Comparison of ENCODE assay signal across 1 cellular context in the genomic region with DNA sequence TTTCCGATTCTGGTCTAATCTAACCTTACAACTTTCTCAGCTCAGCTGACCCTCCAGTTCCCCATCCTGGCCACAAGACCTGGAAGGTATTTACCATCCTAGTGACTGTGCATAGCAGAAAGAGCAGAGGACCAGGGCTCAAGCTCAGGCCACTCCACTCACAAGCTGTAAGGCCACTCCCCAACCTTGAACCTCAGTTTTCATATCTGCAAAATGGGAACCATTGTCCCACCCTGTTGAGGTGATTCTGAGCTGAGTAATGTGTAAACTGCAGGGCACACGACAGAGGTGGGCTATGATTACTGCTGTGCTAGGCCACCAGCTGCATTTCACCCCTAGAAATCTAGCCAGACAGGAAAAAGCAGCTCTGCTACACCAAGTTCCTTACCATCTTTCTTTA.
TF ChIP-seq lines count a peak whose summit lies in the region.

No MANE protein-coding gene starts in this region.

TF ChIP-seq in K562, 482 proteins besides CTCF, POLR2A, EP300 and RAD21:
- peak; percentile 43; the same call in 1 of the 2 replicates for TF ChIP-seq ESRRA (IDR thresholded peaks at IDR 0.05; ENCODE audit: borderline replicate concordance, low read depth)
- peak; percentile 37 to 61; a peak in 3 of 4 replicates for TF ChIP-seq KDM1A (IDR thresholded peaks at IDR 0.05)
- 0 out of 2 replicates have a peak, but pooled peaks have one; percentile 51 for TF ChIP-seq ADNP (tag; IDR thresholded peaks at IDR 0.05)
- no peak for TF ChIP-seq SPI1 (IDR thresholded peaks at IDR 0.05; ENCODE audit: borderline replicate concordance, low read depth, low read length)
- peak; percentile 91 for TF ChIP-seq RBM25 (IDR thresholded peaks at IDR 0.05; ENCODE audit: low read depth, low read length, severe bottlenecking)
- no peak for TF ChIP-seq TRIM24 (IDR thresholded peaks at IDR 0.05)
- TF ChIP-seq SMAD2 (IDR thresholded peaks at IDR 0.05; ENCODE audit: low read depth, low read length), result no peak
- no peak for TF ChIP-seq YBX1 (IDR thresholded peaks at IDR 0.05)
- TF ChIP-seq BCOR (IDR thresholded peaks at IDR 0.05), result peak; percentile 82
- no peak for TF ChIP-seq ZNF398 (CRISPR knock-in tag; IDR thresholded peaks at IDR 0.05)
- TF ChIP-seq CEBPB (tag; IDR thresholded peaks at IDR 0.05), result no peak
- TF ChIP-seq, protein P1, sequence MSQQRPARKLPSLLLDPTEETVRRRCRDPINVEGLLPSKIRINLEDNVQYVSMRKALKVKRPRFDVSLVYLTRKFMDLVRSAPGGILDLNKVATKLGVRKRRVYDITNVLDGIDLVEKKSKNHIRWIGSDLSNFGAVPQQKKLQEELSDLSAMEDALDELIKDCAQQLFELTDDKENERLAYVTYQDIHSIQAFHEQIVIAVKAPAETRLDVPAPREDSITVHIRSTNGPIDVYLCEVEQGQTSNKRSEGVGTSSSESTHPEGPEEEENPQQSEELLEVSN (IDR thresholded peaks at IDR 0.05; ENCODE audit: borderline replicate concordance in 1 of 2, extremely low read depth in 1 of 2, insufficient read depth in 1 of 2, insufficient read length in 1 of 2, low read depth in 1 of 2, low read length in 1 of 2, poor library complexity in 1 of 2, severe bottlenecking in 1 of 2), result no peak
- TF ChIP-seq ZNF766 (CRISPR knock-in tag; conservative IDR thresholded peaks at IDR 0.05), result no peak
